Comparison of ENCODE assay signal across 1 cellular context in the genomic region with DNA sequence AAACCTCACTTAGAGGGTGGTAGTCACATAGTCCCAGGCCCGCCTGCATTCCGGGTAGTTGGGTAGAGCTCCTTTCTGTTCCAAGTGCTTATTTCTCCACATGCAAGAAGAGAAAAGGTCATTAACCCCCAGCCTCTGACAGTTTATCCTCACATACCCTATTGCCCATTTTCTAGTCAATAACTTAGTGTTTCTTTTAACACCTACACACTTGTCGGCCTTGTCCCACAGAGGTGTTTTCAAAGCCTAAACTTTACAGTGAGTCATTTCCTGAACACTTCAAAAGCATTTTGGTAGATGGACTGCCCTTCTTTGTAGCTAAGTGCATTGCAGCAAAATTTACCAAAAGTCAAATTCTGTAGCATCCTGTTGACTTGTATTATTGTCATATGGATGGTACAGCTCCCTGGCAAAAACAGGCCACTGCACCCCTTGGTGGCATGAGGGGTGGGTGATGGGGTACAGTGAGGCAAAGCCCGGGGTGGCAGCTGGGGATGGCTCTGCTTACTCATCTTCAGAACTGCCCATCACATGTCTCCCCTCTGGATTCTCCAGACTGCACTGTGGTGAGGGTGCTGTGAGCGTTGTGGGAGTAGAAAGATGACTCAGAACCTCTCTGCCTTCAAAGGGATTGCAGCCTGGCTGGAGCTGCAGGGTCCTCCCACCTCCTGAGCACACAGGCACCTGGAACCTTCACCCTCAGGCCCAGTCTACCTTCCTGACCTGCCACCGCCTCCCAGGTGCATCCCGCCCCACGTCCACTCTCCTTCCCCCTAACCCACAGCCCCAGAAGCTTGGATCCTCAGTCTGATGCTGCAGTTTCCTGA.
TF ChIP-seq lines count a peak whose summit lies in the region.

No MANE protein-coding gene starts in this region.

TF ChIP-seq in HepG2, 621 proteins besides CTCF, POLR2A, EP300 and RAD21 (continued from another document):
- TF ChIP-seq ZNF891 (CRISPR knock-in tag; IDR thresholded peaks at IDR 0.05), result no peak
- no peak for TF ChIP-seq FOXP1 (IDR thresholded peaks at IDR 0.05)
- TF ChIP-seq FOXP1 (CRISPR knock-in tag; IDR thresholded peaks at IDR 0.05), result no peak
